ENCODE assay signal across 3 cellular contexts in the genomic region with DNA sequence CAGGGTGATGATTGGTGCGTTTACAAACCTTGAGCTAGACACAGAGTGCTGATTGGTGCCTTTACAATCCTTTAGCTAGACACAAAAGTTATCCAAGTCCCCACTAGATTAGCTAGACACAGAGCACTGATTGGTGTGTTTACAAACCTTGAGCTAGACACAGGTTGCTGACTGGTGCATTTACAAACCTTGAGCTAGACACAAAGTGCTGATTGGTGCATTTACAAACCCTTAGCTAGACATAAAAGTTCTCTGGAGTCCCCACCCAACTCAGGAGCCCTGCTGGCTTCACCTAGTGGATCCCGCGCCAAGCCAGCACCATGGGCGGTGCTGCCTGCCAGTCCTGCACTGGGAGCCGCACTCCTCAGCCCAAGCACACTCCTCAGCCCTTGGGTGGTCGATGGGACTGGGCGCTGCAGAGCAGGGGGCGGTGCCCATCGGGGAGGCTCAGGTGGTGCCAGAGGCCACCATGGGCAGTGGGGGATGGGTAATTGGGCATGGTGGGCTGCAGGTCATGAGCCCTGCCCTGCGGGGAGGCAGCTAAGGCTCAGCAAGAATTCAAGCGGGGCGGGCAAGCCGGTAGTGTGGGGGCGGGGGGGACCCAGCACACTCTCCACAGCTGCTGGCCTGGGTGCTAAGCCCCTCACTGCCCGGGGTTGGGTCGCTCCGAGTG.
TF ChIP-seq lines count a peak whose summit lies in the region.

No MANE protein-coding gene starts in this region.

TF ChIP-seq in A549, 52 proteins besides CTCF, POLR2A, EP300 and RAD21:
- peak; percentile 56 for TF ChIP-seq MAFK (IDR thresholded peaks at IDR 0.05; ENCODE audit: partially characterized antibody)

TF ChIP-seq in K562, 482 proteins besides CTCF, POLR2A, EP300 and RAD21:
- 0 out of 2 replicates have a peak, but pooled peaks have one; percentile 20 for TF ChIP-seq MAFG (tag; conservative IDR thresholded peaks at IDR 0.05)
- TF ChIP-seq ZNF316 (IDR thresholded peaks at IDR 0.05): peak; percentile 36; the same call in 1 of the 2 replicates
- TF ChIP-seq, protein P1, sequence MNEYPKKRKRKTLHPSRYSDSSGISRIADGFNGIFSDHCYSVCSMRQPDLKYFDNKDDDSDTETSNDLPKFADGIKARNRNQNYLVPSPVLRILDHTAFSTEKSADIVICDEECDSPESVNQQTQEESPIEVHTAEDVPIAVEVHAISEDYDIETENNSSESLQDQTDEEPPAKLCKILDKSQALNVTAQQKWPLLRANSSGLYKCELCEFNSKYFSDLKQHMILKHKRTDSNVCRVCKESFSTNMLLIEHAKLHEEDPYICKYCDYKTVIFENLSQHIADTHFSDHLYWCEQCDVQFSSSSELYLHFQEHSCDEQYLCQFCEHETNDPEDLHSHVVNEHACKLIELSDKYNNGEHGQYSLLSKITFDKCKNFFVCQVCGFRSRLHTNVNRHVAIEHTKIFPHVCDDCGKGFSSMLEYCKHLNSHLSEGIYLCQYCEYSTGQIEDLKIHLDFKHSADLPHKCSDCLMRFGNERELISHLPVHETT (CRISPR knock-in tag; conservative IDR thresholded peaks at IDR 0.05 in 1 of 2, IDR thresholded peaks at IDR 0.05 in 1 of 2): 0 out of 4 replicates have a peak, but pooled peaks of 1 of the 2 experiments have one; percentile 23
TF ChIP-seq in K562: peak in this region for 3; not testable (repeated sequence) for 479.

TF ChIP-seq in HepG2, 621 proteins besides CTCF, POLR2A, EP300 and RAD21:
- TF ChIP-seq MAFK (conservative IDR thresholded peaks at IDR 0.05 in 1 of 2, IDR thresholded peaks at IDR 0.05 in 1 of 2; ENCODE audit: low read length in 2 of 2) (peak; percentile 58 to 76; a peak in 2 of 4 replicates), MAFF (IDR thresholded peaks at IDR 0.05; ENCODE audit: low read depth, low read length) (peak; percentile 64)
